In genomic region chr19:35124098-35125060, GRCh38 we compare ENCODE assay signal across 8 cellular contexts. TPM values are rescaled to one million over a fixed set of nuclear protein-coding genes. Genes with fewer than 3 reads are reported as not detected.
A peak's percentile ranks its signal among the peaks of the same experiment; 100 is the strongest.
DNase-seq lines count a peak whose midpoint lies in the region; ATAC-seq and TF ChIP-seq lines count a peak whose summit lies in the region.

No MANE protein-coding gene starts in this region.

- ATAC-seq in HG03045 (IDR thresholded peaks at IDR 0.05; ENCODE audit: unreplicated experiment) (peak; percentile 59), HG03460 (IDR thresholded peaks at IDR 0.05; ENCODE audit: unreplicated experiment) (no peak)

- H3K27ac ChIP-seq in epithelial cell of prostate: peak overlapping the region; percentile 90

- H3K27me3 ChIP-seq in NT2/D1 (ENCODE audit: insufficient read depth, insufficient read length): no peaks in the 10 kb centered on the region

- H3K9me3 ChIP-seq in NT2/D1 (ENCODE audit: insufficient read depth, low read length): no peaks in the 10 kb centered on the region

- DNase-seq in GM12865 (ENCODE audit: low read depth): peak; percentile 93
- peak; percentile 70 for DNase-seq in NT2/D1 (ENCODE audit: low read depth, low spot score)
- peak; percentile 83 for DNase-seq in activated T-cell treated with anti-CD3 and anti-CD28 coated beads for 24 hours (ENCODE audit: low read depth)
- DNase-seq in epithelial cell of prostate (ENCODE audit: low read depth, low spot score): peak; percentile 64
- peak; percentile 96 for DNase-seq in myocyte (ENCODE audit: low read depth)
- DNase-seq in stimulated activated CD8-positive, alpha-beta memory T cell treated with anti-CD3 and anti-CD28 coated beads, Interleukin-7, amount 100 ng/mL, for 48 hours (ENCODE audit: extremely low read depth in 1 of 2, low read depth in 1 of 2): peak; percentile 74 to 80

- no peak for TF ChIP-seq CTCF in GM12865 (IDR thresholded peaks at IDR 0.05; ENCODE audit: insufficient read depth, low read depth, low read length, missing control alignments)

- H3K36me3 ChIP-seq in NT2/D1 (ENCODE audit: insufficient read depth, insufficient read length, low read length): no peaks in the 10 kb centered on the region

- peak overlapping the region; percentile 82 for H3K9ac ChIP-seq in NT2/D1 (ENCODE audit: insufficient read length, low read depth)

- H3K4me3 ChIP-seq in GM12865 (ENCODE audit: low read depth, low read length): peak overlapping the region; percentile 81
- peak overlapping the region; percentile 47 for H3K4me3 ChIP-seq in NT2/D1 (ENCODE audit: insufficient read length, low read depth)

- peaks cover 8% of the 10 kb centered on the region for H3K4me1 ChIP-seq in NT2/D1 (ENCODE audit: insufficient read depth, insufficient read length)

RNA-seq across cellular contexts. Expression of gene FXYD3, which starts 8.8 kb away (rescaled TPM):
- total RNA-seq in myocyte: 0.91 TPM in 1 of 2 replicates, not detected in the other
- 0.50 TPM for polyA plus RNA-seq in myocyte (2012)

RNA-seq across cellular contexts. Expression of gene LGI4, which starts 10.5 kb away (rescaled TPM):
- 0.68 and 1.4 TPM in 2 replicates for total RNA-seq in myocyte
- 0.88 TPM for polyA plus RNA-seq in myocyte (2012)

RNA-seq across cellular contexts. Expression of gene FXYD1, which starts 14.2 kb away (rescaled TPM):
- 22.9 and 36.6 TPM in 2 replicates for total RNA-seq in myocyte
- 25.5 TPM for polyA plus RNA-seq in myocyte (2012)

RNA-seq across cellular contexts. Expression of gene FXYD7, which starts 18.7 kb away (rescaled TPM):
- total RNA-seq in myocyte: not detected in 2 replicates
- not detected for polyA plus RNA-seq in myocyte (2012)

RNA-seq across cellular contexts. Expression of gene FXYD5, which starts 30.2 kb away (rescaled TPM):
- total RNA-seq in myocyte: 12.0 and 19.5 TPM in 2 replicates
- 52.5 TPM for polyA plus RNA-seq in myocyte (2012)
